ENCODE assay signal across 23 cellular contexts in genomic region chr1:211895126-211895759, GRCh38.
A peak's percentile ranks its signal among the peaks of the same experiment; 100 is the strongest.
DNase-seq lines count a peak whose midpoint lies in the region; TF ChIP-seq lines count a peak whose summit lies in the region.
"Had no signal": no experiment of that assay in that cellular context is flagged by ENCODE, and none has a peak within 500 bp of the region (broad histone marks: within the 10 kb centered on the region; RNA-seq: fewer than 3 reads in every experiment).

No MANE protein-coding gene starts in this region.

- H3K27me3 Mint-ChIP-seq in dendritic cell treated with granulocyte-macrophage colony-stimulating factor and Interleukin-4, amounts not matched to agents 40 ng/mL and 50 ng/mL, for 4 days: no peaks in the 10 kb centered on the region
- H3K27me3 Mint-ChIP-seq in neural progenitor cell (ENCODE audit: insufficient read depth, low read depth): peaks cover 4% of the 10 kb centered on the region
- H3K27me3 Mint-ChIP-seq in activated CD4-positive, alpha-beta memory T cell treated with anti-CD3 and anti-CD28 coated beads, Interleukin-2, amount 10 ng/mL, durations not matched to agents 7 days and 5 days: peaks cover 12% of the 10 kb centered on the region
- H3K27me3 Mint-ChIP-seq: activated CD8-positive, alpha-beta T cell treated with anti-CD3 and anti-CD28 coated beads for 36 hours; activated naive CD8-positive, alpha-beta T cell treated with anti-CD3 and anti-CD28 coated beads for 36 hours; stimulated activated naive CD8-positive, alpha-beta T cell treated with anti-CD3 and anti-CD28 coated beads, Interleukin-15, amount 100 ng/mL, for 72 hours; T-cell had no signal

- H3K9ac ChIP-seq in neural progenitor cell: no peak overlapping the region
- H3K9ac ChIP-seq: KMS-11 had no signal

- CTCF ChIA-PET in activated CD4-positive, alpha-beta memory T cell treated with anti-CD3 and anti-CD28 coated beads, Interleukin-2, amount 10 ng/mL, durations not matched to agents 7 days and 5 days (lab: Charles Lee): no interaction called here

- no peaks in the 10 kb centered on the region for H4K20me1 ChIP-seq in neural progenitor cell (ENCODE audit: low read depth)

- no peaks in the 10 kb centered on the region for H3K36me3 ChIP-seq in neural progenitor cell
- H3K36me3 ChIP-seq: ascending aorta, thyroid gland had no signal

- no peak overlapping the region for H2AFZ ChIP-seq in neural progenitor cell (replicated peaks)

- H3K27me3 ChIP-seq in neural progenitor cell: no peaks in the 10 kb centered on the region
- H3K27me3 ChIP-seq: ascending aorta, thyroid gland had no signal

- no peaks in the 10 kb centered on the region for H3F3A ChIP-seq in neural progenitor cell (ENCODE audit: low read depth)

- no peak overlapping the region for H3K4me2 ChIP-seq in neural progenitor cell
- H3K4me2 ChIP-seq: KMS-11 had no signal

- peaks cover 5% of the 10 kb centered on the region for H3K4me1 ChIP-seq in neural progenitor cell
- H3K4me1 ChIP-seq: ascending aorta, thyroid gland had no signal

- peak overlapping the region; percentile 51 for H3K27ac Mint-ChIP-seq in dendritic cell treated with granulocyte-macrophage colony-stimulating factor and Interleukin-4, amounts not matched to agents 40 ng/mL and 50 ng/mL, for 4 days
- no peak overlapping the region for H3K27ac Mint-ChIP-seq in neural progenitor cell
- no peak overlapping the region for H3K27ac Mint-ChIP-seq in activated CD4-positive, alpha-beta memory T cell treated with anti-CD3 and anti-CD28 coated beads, Interleukin-2, amount 10 ng/mL, durations not matched to agents 7 days and 5 days
- H3K27ac Mint-ChIP-seq: activated CD8-positive, alpha-beta T cell treated with anti-CD3 and anti-CD28 coated beads for 36 hours; activated naive CD8-positive, alpha-beta T cell treated with anti-CD3 and anti-CD28 coated beads for 36 hours; B cell; stimulated activated naive CD8-positive, alpha-beta T cell treated with anti-CD3 and anti-CD28 coated beads, Interleukin-15, amount 100 ng/mL, for 72 hours; T-cell had no signal

- H3K36me3 Mint-ChIP-seq in dendritic cell treated with granulocyte-macrophage colony-stimulating factor and Interleukin-4, amounts not matched to agents 40 ng/mL and 50 ng/mL, for 4 days (ENCODE audit: low read depth): no peaks in the 10 kb centered on the region
- H3K36me3 Mint-ChIP-seq in neural progenitor cell: no peaks in the 10 kb centered on the region
- no peaks in the 10 kb centered on the region for H3K36me3 Mint-ChIP-seq in activated CD4-positive, alpha-beta memory T cell treated with anti-CD3 and anti-CD28 coated beads, Interleukin-2, amount 10 ng/mL, durations not matched to agents 7 days and 5 days (ENCODE audit: low read depth)
- H3K36me3 Mint-ChIP-seq: T-cell had no signal

- POLR2A ChIA-PET in activated CD4-positive, alpha-beta memory T cell treated with anti-CD3 and anti-CD28 coated beads, Interleukin-2, amount 10 ng/mL, durations not matched to agents 7 days and 5 days (lab: Charles Lee): no interaction called here

- no peaks in the 10 kb centered on the region for H3K9me3 ChIP-seq in neural progenitor cell (ENCODE audit: low read depth)
- H3K9me3 ChIP-seq: ascending aorta, thyroid gland had no signal

- no peak overlapping the region for H3K4me3 Mint-ChIP-seq in dendritic cell treated with granulocyte-macrophage colony-stimulating factor and Interleukin-4, amounts not matched to agents 40 ng/mL and 50 ng/mL, for 4 days
- peak overlapping the region; percentile 25 for H3K4me3 Mint-ChIP-seq in neural progenitor cell
- H3K4me3 Mint-ChIP-seq in activated CD4-positive, alpha-beta memory T cell treated with anti-CD3 and anti-CD28 coated beads, Interleukin-2, amount 10 ng/mL, durations not matched to agents 7 days and 5 days: no peak overlapping the region
- H3K4me3 Mint-ChIP-seq: activated CD8-positive, alpha-beta T cell treated with anti-CD3 and anti-CD28 coated beads for 36 hours; activated naive CD8-positive, alpha-beta T cell treated with anti-CD3 and anti-CD28 coated beads for 36 hours; B cell; stimulated activated naive CD8-positive, alpha-beta T cell treated with anti-CD3 and anti-CD28 coated beads, Interleukin-15, amount 100 ng/mL, for 72 hours; T-cell had no signal

- no peak for TF ChIP-seq CTCF in C4-2B (conservative IDR thresholded peaks at IDR 0.05)
- no peak for TF ChIP-seq CTCF in neural progenitor cell (IDR thresholded peaks at IDR 0.05)

- no peak overlapping the region for H3K4me3 ChIP-seq in neural progenitor cell
- H3K4me3 ChIP-seq: ascending aorta, thyroid gland had no signal

- intact Hi-C loops in dendritic cell treated with granulocyte-macrophage colony-stimulating factor and Interleukin-4, amounts not matched to agents 40 ng/mL and 50 ng/mL, for 4 days (cut with micrococcal nuclease): loop anchor here (5.0 kb wide), 1 partner anchor 37 kb away; no protein-coding TSS in a partner anchor

- H3K79me2 ChIP-seq in neural progenitor cell (ENCODE audit: low read depth): no peaks in the 10 kb centered on the region

- H3K27ac ChIP-seq in C4-2B: peak overlapping the region; percentile 2; the same call in 1 of the 2 replicates
- H3K27ac ChIP-seq in neural progenitor cell: no peak overlapping the region
- H3K27ac ChIP-seq: ascending aorta, KMS-11, thyroid gland had no signal

- peak; percentile 77 for DNase-seq in NCI-H146 treated with DMSO at 0.1 percent for 48 hours (lab: John Stamatoyannopoulos, UW; ENCODE audit: unreplicated experiment)
- no peak for DNase-seq in neural progenitor cell (ENCODE audit: low spot score)
- no peak for DNase-seq in NCI-H345 (lab: John Stamatoyannopoulos, UW)
- DNase-seq in activated CD4-positive, alpha-beta memory T cell treated with anti-CD3 and anti-CD28 coated beads, Interleukin-2, amount 10 ng/mL, durations not matched to agents 7 days and 5 days: no peak
- no peak for DNase-seq in activated naive CD4-positive, alpha-beta T cell treated with Interleukin-2 at 50 U/mL for 16 hours
- DNase-seq in DMS153 (lab: John Stamatoyannopoulos, UW): no peak
- DNase-seq: activated CD4-positive, CD25-positive, alpha-beta regulatory T cell treated with anti-CD3 and anti-CD28 coated beads, Interleukin-2, amount 50 U/mL, for 72 hours; activated CD8-positive, alpha-beta T cell treated with anti-CD3 and anti-CD28 coated beads for 36 hours; activated naive CD8-positive, alpha-beta T cell treated with anti-CD3 and anti-CD28 coated beads for 36 hours; caudate nucleus; DMS53; mesenchymal stem cell; NCI-H1436; NCI-H524; RPMI8226; stimulated activated naive CD8-positive, alpha-beta T cell treated with anti-CD3 and anti-CD28 coated beads, Interleukin-15, amount 100 ng/mL, for 72 hours; T-cell; thyroid gland had no signal

- peaks cover 36% of the 10 kb centered on the region for H3K4me1 Mint-ChIP-seq in dendritic cell treated with granulocyte-macrophage colony-stimulating factor and Interleukin-4, amounts not matched to agents 40 ng/mL and 50 ng/mL, for 4 days (ENCODE audit: low read depth)
- no peaks in the 10 kb centered on the region for H3K4me1 Mint-ChIP-seq in neural progenitor cell
- H3K4me1 Mint-ChIP-seq in activated CD4-positive, alpha-beta memory T cell treated with anti-CD3 and anti-CD28 coated beads, Interleukin-2, amount 10 ng/mL, durations not matched to agents 7 days and 5 days: no peaks in the 10 kb centered on the region
- H3K4me1 Mint-ChIP-seq: B cell; stimulated activated naive CD8-positive, alpha-beta T cell treated with anti-CD3 and anti-CD28 coated beads, Interleukin-15, amount 100 ng/mL, for 72 hours; T-cell had no signal

- H3K9me3 Mint-ChIP-seq in dendritic cell treated with granulocyte-macrophage colony-stimulating factor and Interleukin-4, amounts not matched to agents 40 ng/mL and 50 ng/mL, for 4 days: no peaks in the 10 kb centered on the region
- no peaks in the 10 kb centered on the region for H3K9me3 Mint-ChIP-seq in neural progenitor cell
- H3K9me3 Mint-ChIP-seq in activated CD4-positive, alpha-beta memory T cell treated with anti-CD3 and anti-CD28 coated beads, Interleukin-2, amount 10 ng/mL, durations not matched to agents 7 days and 5 days: no peaks in the 10 kb centered on the region
- H3K9me3 Mint-ChIP-seq: activated naive CD8-positive, alpha-beta T cell treated with anti-CD3 and anti-CD28 coated beads for 36 hours; stimulated activated naive CD8-positive, alpha-beta T cell treated with anti-CD3 and anti-CD28 coated beads, Interleukin-15, amount 100 ng/mL, for 72 hours; T-cell had no signal
